8 cellular contexts compared by ENCODE assay signal in genomic region chr16:17578921-17579876, GRCh38.
A peak's percentile ranks its signal among the peaks of the same experiment; 100 is the strongest.
DNase-seq lines count a peak whose midpoint lies in the region; ATAC-seq and TF ChIP-seq lines count a peak whose summit lies in the region.

No MANE protein-coding gene starts in this region.

- DNase-seq in CD4-positive, alpha-beta T cell: peak; percentile 6 to 49 (median 38)
- DNase-seq in HFFc6 (peak; percentile 85), PC-9 (peak in 1 of 2 experiments; percentile 61), fibroblast of villous mesenchyme (ENCODE audit: low read depth) (peak; percentile 86), type B pancreatic cell (ENCODE audit: extremely low spot score, unreplicated experiment) (peak; percentile 73)
- DNase-seq in activated T-helper 1 cell treated with anti-CD3 and anti-CD28 coated beads, Interleukin-12 subunit alpha, Interleukin-12 subunit beta, Interleukin-2, Interleukin-4 antibody, amounts not matched to agents 30 ng/mL and 10 ng/mL and 1 ng/mL, durations not matched to agents 14 hours and 24 hours and 36 hours (ENCODE audit: low spot score): peak; percentile 43

- peaks cover 5% of the 10 kb centered on the region for H3K27me3 Mint-ChIP-seq in CD4-positive, alpha-beta T cell
- peaks cover 4% of the 10 kb centered on the region for H3K27me3 Mint-ChIP-seq in HFFc6 (ENCODE audit: insufficient read depth)
- peaks cover 13% of the 10 kb centered on the region for H3K27me3 Mint-ChIP-seq in activated T-helper 1 cell treated with anti-CD3 and anti-CD28 coated beads, Interleukin-12 subunit alpha, Interleukin-12 subunit beta, Interleukin-2, Interleukin-4 antibody, amounts not matched to agents 30 ng/mL and 10 ng/mL and 1 ng/mL, durations not matched to agents 14 hours and 24 hours and 36 hours (ENCODE audit: insufficient read depth)
- H3K27me3 Mint-ChIP-seq in type B pancreatic cell: no peaks in the 10 kb centered on the region

- no peak overlapping the region for H3K4me2 ChIP-seq in PC-9

- H3K4me3 ChIP-seq in PC-9 (no peak overlapping the region), fibroblast of villous mesenchyme (ENCODE audit: low read depth, low read length) (no peak overlapping the region), neutrophil (ENCODE audit: low read depth in 1 of 2, low read length in 1 of 2) (no peak overlapping the region)

- H4K20me1 ChIP-seq in PC-9 (ENCODE audit: insufficient read depth): no peaks in the 10 kb centered on the region

- no TSS peak for BruUV-seq in PC-9 (replicated peaks; lab: Mats Ljungman, UMichigan)

- intact Hi-C loops in CD4-positive, alpha-beta T cell (cut with DNase I, micrococcal nuclease): loop anchor here (2.0 to 5.0 kb wide), 5 partner anchors 102 to 718 kb away; no protein-coding TSS in a partner anchor
- intact Hi-C loops in PC-9 (cut with micrococcal nuclease; ENCODE audit: unreplicated experiment): loop anchor here (1.0 kb wide), 1 partner anchor 103 kb away; no protein-coding TSS in a partner anchor
- intact Hi-C loops in activated T-helper 1 cell treated with anti-CD3 and anti-CD28 coated beads, Interleukin-12 subunit alpha, Interleukin-12 subunit beta, Interleukin-2, Interleukin-4 antibody, amounts not matched to agents 30 ng/mL and 10 ng/mL and 1 ng/mL, durations not matched to agents 14 hours and 24 hours and 36 hours (cut with micrococcal nuclease): loop anchor here (1.0 to 10.0 kb wide), 3 partner anchors 102 to 984 kb away; no protein-coding TSS in a partner anchor

- ATAC-seq in CD4-positive, alpha-beta T cell (ENCODE audit: poor library complexity): peak; percentile 73
- no peak for ATAC-seq in GM18870 (IDR thresholded peaks at IDR 0.05; ENCODE audit: unreplicated experiment)

- CTCF ChIA-PET in CD4-positive, alpha-beta T cell (lab: Charles Lee): interaction anchor here (0.7 to 1.6 kb wide), 8 partner anchors 10 to 385 kb away, joined by 3 to 6 read pairs (median 4); no protein-coding TSS in a partner anchor
- CTCF ChIA-PET in PC-9 (lab: Charles Lee): interaction anchor here (1.1 kb wide), 1 partner anchor 103 kb away, joined by 4 read pairs; no protein-coding TSS in a partner anchor

- no peaks in the 10 kb centered on the region for H3K4me1 Mint-ChIP-seq in CD4-positive, alpha-beta T cell (ENCODE audit: low read depth)
- peaks cover 16% of the 10 kb centered on the region for H3K4me1 Mint-ChIP-seq in HFFc6 (ENCODE audit: low read depth)
- peaks cover 6% of the 10 kb centered on the region for H3K4me1 Mint-ChIP-seq in activated T-helper 1 cell treated with anti-CD3 and anti-CD28 coated beads, Interleukin-12 subunit alpha, Interleukin-12 subunit beta, Interleukin-2, Interleukin-4 antibody, amounts not matched to agents 30 ng/mL and 10 ng/mL and 1 ng/mL, durations not matched to agents 14 hours and 24 hours and 36 hours (ENCODE audit: low read depth)
- no peaks in the 10 kb centered on the region for H3K4me1 Mint-ChIP-seq in type B pancreatic cell (ENCODE audit: unreplicated experiment)

- H3K36me3 Mint-ChIP-seq in CD4-positive, alpha-beta T cell (ENCODE audit: low read depth): no peaks in the 10 kb centered on the region
- H3K36me3 Mint-ChIP-seq in HFFc6 (ENCODE audit: low read depth): no peaks in the 10 kb centered on the region
- no peaks in the 10 kb centered on the region for H3K36me3 Mint-ChIP-seq in activated T-helper 1 cell treated with anti-CD3 and anti-CD28 coated beads, Interleukin-12 subunit alpha, Interleukin-12 subunit beta, Interleukin-2, Interleukin-4 antibody, amounts not matched to agents 30 ng/mL and 10 ng/mL and 1 ng/mL, durations not matched to agents 14 hours and 24 hours and 36 hours (ENCODE audit: low read depth)
- no peaks in the 10 kb centered on the region for H3K36me3 Mint-ChIP-seq in type B pancreatic cell

- H3K36me3 ChIP-seq in PC-9 (ENCODE audit: low read depth) (no peaks in the 10 kb centered on the region), neutrophil (no peaks in the 10 kb centered on the region)

- no peak overlapping the region for H2AFZ ChIP-seq in PC-9

- H3F3A ChIP-seq in PC-9 (ENCODE audit: insufficient read depth, low read depth): no peaks in the 10 kb centered on the region

- H3K4me3 Mint-ChIP-seq in CD4-positive, alpha-beta T cell: no peak overlapping the region
- H3K4me3 Mint-ChIP-seq in HFFc6 (peak overlapping the region; percentile 55), type B pancreatic cell (no peak overlapping the region)
- no peak overlapping the region for H3K4me3 Mint-ChIP-seq in activated T-helper 1 cell treated with anti-CD3 and anti-CD28 coated beads, Interleukin-12 subunit alpha, Interleukin-12 subunit beta, Interleukin-2, Interleukin-4 antibody, amounts not matched to agents 30 ng/mL and 10 ng/mL and 1 ng/mL, durations not matched to agents 14 hours and 24 hours and 36 hours

- H3K9me3 Mint-ChIP-seq in CD4-positive, alpha-beta T cell: peaks cover 2% of the 10 kb centered on the region
- H3K9me3 Mint-ChIP-seq in HFFc6 (no peaks in the 10 kb centered on the region), type B pancreatic cell (no peaks in the 10 kb centered on the region)
- H3K9me3 Mint-ChIP-seq in activated T-helper 1 cell treated with anti-CD3 and anti-CD28 coated beads, Interleukin-12 subunit alpha, Interleukin-12 subunit beta, Interleukin-2, Interleukin-4 antibody, amounts not matched to agents 30 ng/mL and 10 ng/mL and 1 ng/mL, durations not matched to agents 14 hours and 24 hours and 36 hours: peaks cover 4% of the 10 kb centered on the region

- H3K27me3 ChIP-seq in CD4-positive, alpha-beta T cell (ENCODE audit: control insufficient read depth, insufficient read depth, low read length): no peaks in the 10 kb centered on the region
- no peaks in the 10 kb centered on the region for H3K27me3 ChIP-seq in PC-9 (ENCODE audit: insufficient read depth, low read depth)
- peaks cover 4% of the 10 kb centered on the region for H3K27me3 ChIP-seq in neutrophil

- H3K9me2 ChIP-seq in PC-9 (ENCODE audit: insufficient read depth): no peaks in the 10 kb centered on the region

- H3K9me3 ChIP-seq in CD4-positive, alpha-beta T cell (ENCODE audit: control insufficient read depth, low read length): no peaks in the 10 kb centered on the region
- H3K9me3 ChIP-seq in PC-9 (ENCODE audit: insufficient read depth, low read depth): no peaks in the 10 kb centered on the region
- H3K9me3 ChIP-seq in neutrophil: no peaks in the 10 kb centered on the region

- no peak overlapping the region for H3K27ac Mint-ChIP-seq in CD4-positive, alpha-beta T cell
- H3K27ac Mint-ChIP-seq in HFFc6 (peak overlapping the region; percentile 70), type B pancreatic cell (no peak overlapping the region)
- H3K27ac Mint-ChIP-seq in activated T-helper 1 cell treated with anti-CD3 and anti-CD28 coated beads, Interleukin-12 subunit alpha, Interleukin-12 subunit beta, Interleukin-2, Interleukin-4 antibody, amounts not matched to agents 30 ng/mL and 10 ng/mL and 1 ng/mL, durations not matched to agents 14 hours and 24 hours and 36 hours: no peak overlapping the region

- H3K27ac ChIP-seq in CD4-positive, alpha-beta T cell (ENCODE audit: low read depth, low read length): no peak overlapping the region
- H3K27ac ChIP-seq in PC-9 (no peak overlapping the region), neutrophil (no peak overlapping the region)

- H3K4me1 ChIP-seq in PC-9 (replicated peaks; ENCODE audit: insufficient read depth): no peaks in the 10 kb centered on the region
- H3K4me1 ChIP-seq in neutrophil (ENCODE audit: control insufficient read depth in 1 of 2, insufficient read depth in 1 of 2, low read depth in 1 of 2, low read length in 1 of 2): no peaks in the 10 kb centered on the region

- no peaks in the 10 kb centered on the region for H3K79me2 ChIP-seq in PC-9 (ENCODE audit: low read depth)

- POLR2A ChIA-PET in CD4-positive, alpha-beta T cell (lab: Charles Lee): no interaction called here
- POLR2A ChIA-PET in PC-9 (lab: Charles Lee; ENCODE audit: unreplicated experiment): no interaction called here

- peak; percentile 93 for TF ChIP-seq CTCF in CD4-positive, alpha-beta T cell (IDR thresholded peaks at IDR 0.05)
- peak; percentile 94 for TF ChIP-seq CTCF in HFFc6 (IDR thresholded peaks at IDR 0.05)
- peak; percentile 78 for TF ChIP-seq CTCF in PC-9 (conservative IDR thresholded peaks at IDR 0.05)
- peak; percentile 95 for TF ChIP-seq CTCF in fibroblast of villous mesenchyme (IDR thresholded peaks at IDR 0.05; ENCODE audit: insufficient read depth, low read depth, low read length)
- TF ChIP-seq CTCF in neutrophil (IDR thresholded peaks at IDR 0.05): peak; percentile 60
- TF ChIP-seq CTCF in type B pancreatic cell (conservative IDR thresholded peaks at IDR 0.05): peak; percentile 88
